Comparison of ENCODE assay signal across 4 cellular contexts in genomic region chr4:99228706-99229105, GRCh38. TPM values are rescaled to one million over a fixed set of nuclear protein-coding genes. Genes with fewer than 3 reads are reported as not detected.
"Had no signal": no experiment of that assay in that cellular context is flagged by ENCODE, and none has a peak within 500 bp of the region (broad histone marks: within the 10 kb centered on the region; RNA-seq: fewer than 3 reads in every experiment).

No MANE protein-coding gene starts in this region.

RNA-seq across cellular contexts. Expression of gene ADH6, which starts 9.7 kb away (rescaled TPM):
- total RNA-seq: LHCN-M2, M059J, MCF 10A, NCI-H460 had no signal
